Comparison of ENCODE assay signal across 8 cellular contexts in genomic region chr6:111105578-111105977, GRCh38. TPM values are rescaled to one million over a fixed set of nuclear protein-coding genes. Genes with fewer than 3 reads are reported as not detected.
A peak's percentile ranks its signal among the peaks of the same experiment; 100 is the strongest.
DNase-seq lines count a peak whose midpoint lies in the region; ATAC-seq and TF ChIP-seq lines count a peak whose summit lies in the region.

No MANE protein-coding gene starts in this region.

- TF ChIP-seq POLR2A in lower leg skin (IDR thresholded peaks at IDR 0.05), result no peak

- intact Hi-C loops in lower leg skin (cut with DNase I; ENCODE audit: low total_unique reads), result no loop called here

- in situ Hi-C loops in Caki2 (cut with HindIII; ENCODE audit: low pct_unique_long_range_greater_than_20kb, low sequenced_read_pairs), result no loop called here

- H3K9me3 Mint-ChIP-seq in activated naive CD8-positive, alpha-beta T cell (ENCODE audit: low read depth), result no peaks in the 10 kb centered on the region

- H3K4me3 ChIP-seq in lower leg skin (ENCODE audit: low read depth, poor library complexity, severe bottlenecking), result no peak overlapping the region

- ATAC-seq in GM18858 (IDR thresholded peaks at IDR 0.05; ENCODE audit: unreplicated experiment) (no peak), GM19397 (IDR thresholded peaks at IDR 0.05; ENCODE audit: unreplicated experiment) (no peak), GM19035 (IDR thresholded peaks at IDR 0.05; ENCODE audit: unreplicated experiment) (no peak)

- 11 to 27% methylated on average over 5 of the region's 5 CpGs for WGBS in lower leg skin, 2 donors

- peaks cover 28% of the 10 kb centered on the region for H3K36me3 Mint-ChIP-seq in activated naive CD8-positive, alpha-beta T cell

- CTCF ChIA-PET in GM10248 (lab: Yijun Ruan, JAX), result interaction anchor here (1.0 to 1.6 kb wide), 2 partner anchors 9 to 12 kb away, joined by 3 to 4 read pairs; no protein-coding TSS in a partner anchor

- peak overlapping the region; percentile 24 for H3K27ac Mint-ChIP-seq in activated naive CD8-positive, alpha-beta T cell

- no peak overlapping the region for H3K4me3 Mint-ChIP-seq in activated naive CD8-positive, alpha-beta T cell

- peaks cover 23% of the 10 kb centered on the region for H3K4me1 Mint-ChIP-seq in activated naive CD8-positive, alpha-beta T cell (ENCODE audit: low read depth)

- no peaks in the 10 kb centered on the region for H3K27me3 Mint-ChIP-seq in activated naive CD8-positive, alpha-beta T cell

- TF ChIP-seq CTCF in lower leg skin (IDR thresholded peaks at IDR 0.05) (no peak), GM10248 (IDR thresholded peaks at IDR 0.05; ENCODE audit: control extremely low read depth, extremely low read depth, low read depth, missing control alignments) (no peak)

- POLR2A ChIA-PET in GM10248 (lab: Yijun Ruan, JAX), result no interaction called here

- DNase-seq in Caki2 (ENCODE audit: low read depth), result peak; percentile 24
- DNase-seq in LHCN-M2 (ENCODE audit: low read depth), result peak; percentile 61
- DNase-seq in lower leg skin (ENCODE audit: low spot score in 2 of 2), result peak; percentile 66 to 88
- DNase-seq in GM10248 (ENCODE audit: extremely low spot score), result no peak

RNA-seq across cellular contexts. Expression of gene SLC16A10, which starts 18.3 kb away (rescaled TPM):
- total RNA-seq in Caki2 (2014; rRNA removed; shearing (Covaris generic); ENCODE audit: low replicate concordance), result 0.14 and 0.74 TPM in 2 replicates
- total RNA-seq in LHCN-M2 (2014; rRNA removed) (under 0.01 and 0.63 TPM in 2 replicates), lower leg skin (10 to 100 TPM; 35.6 to 50.9 (median 43.9) TPM)
- not detected for polyA plus RNA-seq in LHCN-M2 (2012)

Comparison
In these comparisons a context has a peak if more than half of its experiments do, and no peak if none do; other contexts are left out.
1. RNA of gene SLC16A10, which starts 18.3 kb away (total RNA-seq): 35.6 to 50.9 TPM in lower leg skin; 0.14 to 0.74 TPM in Caki2 and under 0.01 to 0.63 TPM in LHCN-M2; every median in the first group is over 10 times any median in the second.